Comparison of ENCODE assay signal across 9 cellular contexts in genomic region chr17:61452301-61453290, GRCh38. TPM values are rescaled to one million over a fixed set of nuclear protein-coding genes. Genes with fewer than 3 reads are reported as not detected.
A peak's percentile ranks its signal among the peaks of the same experiment; 100 is the strongest.
DNase-seq lines count a peak whose midpoint lies in the region; ATAC-seq and TF ChIP-seq lines count a peak whose summit lies in the region.
"Had no signal": no experiment of that assay in that cellular context is flagged by ENCODE, and none has a peak within 500 bp of the region (broad histone marks: within the 10 kb centered on the region; RNA-seq: fewer than 3 reads in every experiment).

TSS of gene TBX4 (plus strand) at chr17:61452422. CDS start at chr17:61456491, 4,069 bp downstream.

- H4K5ac ChIP-seq in H9 (ENCODE audit: insufficient read length, low read depth, low read length): no peak within 1 kb of the TSS

- no peak within 1 kb of the TSS for H3K56ac ChIP-seq in H9 (ENCODE audit: insufficient read length, low read depth, low read length)

- no peak within 1 kb of the TSS for H4K91ac ChIP-seq in H9 (ENCODE audit: insufficient read length, low read depth, low read length)

- H3K18ac ChIP-seq in H9 (ENCODE audit: insufficient read length, low read depth, low read length): no peak within 1 kb of the TSS

- H3K23me2 ChIP-seq in H9 (ENCODE audit: insufficient read length, low read depth, low read length, poor library complexity, severe bottlenecking): peaks cover 13% of the 10 kb centered on the region

- no peak within 1 kb of the TSS for H3K9ac ChIP-seq in H9 (ENCODE audit: extremely low read depth, insufficient read length, low read length)
- no peak within 1 kb of the TSS for H3K9ac ChIP-seq in endodermal cell (ENCODE audit: extremely low read depth, low read length, poor library complexity, severe bottlenecking)

- H3K36me3 ChIP-seq in ACC112 (ENCODE audit: insufficient read depth, low read length) (no peaks in the 10 kb centered on the region), endodermal cell (ENCODE audit: control insufficient read depth, insufficient read depth, low read length) (no peaks in the 10 kb centered on the region)

- peak; percentile 76 for DNase-seq in H9
- DNase-seq in endodermal cell: peak; percentile 84
- DNase-seq in nephron progenitor cell: peak; percentile 58
- DNase-seq in NCI-H1417 treated with DMSO at 0.1 percent for 48 hours (lab: John Stamatoyannopoulos, UW): no peak
- no peak for DNase-seq in HUDEP-2 (lab: John Stamatoyannopoulos, UW; ENCODE audit: unreplicated experiment in 76 of 76)
- DNase-seq: activated CD4-positive, alpha-beta T cell treated with anti-CD3 and anti-CD28 coated beads, Interleukin-2, amount 50 U/mL, for 1 hour had no signal

- no peaks in the 10 kb centered on the region for H3K79me2 ChIP-seq in ACC112 (ENCODE audit: control insufficient read depth, insufficient read depth, low read length, unreplicated experiment)
- no peaks in the 10 kb centered on the region for H3K79me2 ChIP-seq in H9 (ENCODE audit: insufficient read depth, low read length)

- H4K8ac ChIP-seq in H9 (replicated peaks; ENCODE audit: insufficient read length, low read depth, low read length): no peak within 1 kb of the TSS

- H3K4me1 Mint-ChIP-seq in H9 (peaks cover 17 to 35% of the 10 kb centered on the region in 2 experiments), endodermal cell (peaks cover 14% of the 10 kb centered on the region), nephron progenitor cell (peaks cover 41% of the 10 kb centered on the region)

- H3T11ph ChIP-seq in H9 (ENCODE audit: low read length): no peak within 1 kb of the TSS

- H2BK20ac ChIP-seq in H9 (ENCODE audit: low read depth, low read length, poor library complexity, severe bottlenecking): no peak within 1 kb of the TSS

- H2AFZ ChIP-seq in ACC112 (ENCODE audit: low read length, unreplicated experiment) (peak within 1 kb of the TSS; percentile 50), H9 (ENCODE audit: low read length) (no peak within 1 kb of the TSS)

- H3K4me3 ChIP-seq in ACC112 (ENCODE audit: low read depth, low read length) (peak within 1 kb of the TSS; percentile 70), endodermal cell (ENCODE audit: low read length) (peak within 1 kb of the TSS; percentile 35)

- H2BK15ac ChIP-seq in H9 (ENCODE audit: low read depth, low read length): no peak within 1 kb of the TSS

- H3K27ac Mint-ChIP-seq in H9 (no peak within 1 kb of the TSS), endodermal cell (no peak within 1 kb of the TSS), nephron progenitor cell (no peak within 1 kb of the TSS)

- H3K27ac ChIP-seq in ACC112 (ENCODE audit: low read depth, low read length) (no peak within 1 kb of the TSS), H9 (ENCODE audit: insufficient read length, low read depth, low read length) (no peak within 1 kb of the TSS), endodermal cell (ENCODE audit: low read depth, low read length) (no peak within 1 kb of the TSS)

- no peak within 1 kb of the TSS for H2AK5ac ChIP-seq in H9 (ENCODE audit: insufficient read length, low read length)

- H2BK12ac ChIP-seq in H9 (ENCODE audit: insufficient read length, low read depth, low read length): no peak within 1 kb of the TSS

- no peaks in the 10 kb centered on the region for H3K4me1 ChIP-seq in ACC112 (ENCODE audit: control insufficient read depth, insufficient read depth, low read length, unreplicated experiment)
- no peaks in the 10 kb centered on the region for H3K4me1 ChIP-seq in H9 (ENCODE audit: insufficient read depth, low read length)
- H3K4me1 ChIP-seq in endodermal cell (ENCODE audit: control insufficient read depth, insufficient read depth, low read length): peaks cover 4% of the 10 kb centered on the region

- H3K27me3 ChIP-seq in ACC112 (ENCODE audit: insufficient read depth, low read length) (peaks cover 74% of the 10 kb centered on the region), H9 (ENCODE audit: insufficient read depth, low read length) (peaks cover 73% of the 10 kb centered on the region), endodermal cell (ENCODE audit: control insufficient read depth, insufficient read depth, low read length, poor library complexity, severe bottlenecking) (peaks cover 96% of the 10 kb centered on the region)

- H3K79me1 ChIP-seq in H9 (ENCODE audit: insufficient read depth, low read depth, low read length, poor library complexity, severe bottlenecking): no peaks in the 10 kb centered on the region

- H3K23ac ChIP-seq in H9 (ENCODE audit: insufficient read length, low read depth, low read length): no peak within 1 kb of the TSS

- no peak within 1 kb of the TSS for H2BK5ac ChIP-seq in H9 (ENCODE audit: insufficient read length, low read length)

- no peak within 1 kb of the TSS for H3K4ac ChIP-seq in H9 (ENCODE audit: low read depth, low read length)

- H3K36me3 Mint-ChIP-seq in H9 (ENCODE audit: insufficient read depth in 1 of 3, low read depth in 3 of 3) (peaks cover 0 to 2% (median 0%) of the 10 kb centered on the region in 3 experiments; a peak in 1 of 7 replicates), endodermal cell (ENCODE audit: low read depth) (no peaks in the 10 kb centered on the region), nephron progenitor cell (ENCODE audit: low read depth) (no peaks in the 10 kb centered on the region)

- no CpG with 5 or more reads among the region's 59 CpGs for WGBS in H9 (ENCODE audit: extremely low coverage, insufficient read length, low lambda C conversion rate)
- 2% methylated on average over 31 to 53 of the region's 59 CpGs for WGBS in endodermal cell (ENCODE audit: insufficient coverage in 1 of 2, insufficient read length in 1 of 2), 2 experiments

- no peaks in the 10 kb centered on the region for H4K20me1 ChIP-seq in H9 (ENCODE audit: control insufficient read depth, insufficient read depth, insufficient read length)

- H3K4me3 Mint-ChIP-seq in H9 (peak within 1 kb of the TSS; percentile 53 to 80), endodermal cell (peak within 1 kb of the TSS; percentile 49), nephron progenitor cell (peak within 1 kb of the TSS; percentile 69)

- H3K9me3 Mint-ChIP-seq in H9: peaks cover 7% of the 10 kb centered on the region in 2 experiments; a peak in 4 of 5 replicates
- no peaks in the 10 kb centered on the region for H3K9me3 Mint-ChIP-seq in endodermal cell
- H3K9me3 Mint-ChIP-seq in nephron progenitor cell: no peaks in the 10 kb centered on the region

- no peaks in the 10 kb centered on the region for H3K9me3 ChIP-seq in H9 (ENCODE audit: control insufficient read depth, low read depth, low read length)
- no peaks in the 10 kb centered on the region for H3K9me3 ChIP-seq in endodermal cell (ENCODE audit: control insufficient read depth, low read length)

- H3K27me3 Mint-ChIP-seq in H9 (ENCODE audit: low read depth) (peaks cover 98% of the 10 kb centered on the region), endodermal cell (ENCODE audit: insufficient read depth) (peaks cover 96% of the 10 kb centered on the region), nephron progenitor cell (ENCODE audit: low read depth, poor library complexity) (peaks cover 90% of the 10 kb centered on the region)

- TF ChIP-seq CTCF in H9 (conservative IDR thresholded peaks at IDR 0.05): no peak
- no peak for TF ChIP-seq CTCF in endodermal cell (conservative IDR thresholded peaks at IDR 0.05)
- no peak for TF ChIP-seq CTCF in nephron progenitor cell (IDR thresholded peaks at IDR 0.05)

- H2BK120ac ChIP-seq in H9 (ENCODE audit: low read depth, low read length, poor library complexity, severe bottlenecking): no peak within 1 kb of the TSS

- no peak for ATAC-seq in HG03097 (IDR thresholded peaks at IDR 0.05; ENCODE audit: low FRiP score, unreplicated experiment)
- no peak for ATAC-seq in HG03135 (IDR thresholded peaks at IDR 0.05; ENCODE audit: unreplicated experiment)

- no peak within 1 kb of the TSS for H3K14ac ChIP-seq in H9 (ENCODE audit: insufficient read depth, low read length)

- H3K4me2 ChIP-seq in H9 (ENCODE audit: insufficient read depth, insufficient read length, low read length): peak within 1 kb of the TSS; percentile 29

RNA-seq across cellular contexts. Expression of gene TBX4, which starts in this region (rescaled TPM):
- total RNA-seq in H9 (2021): not detected in 2 replicates
- not detected for total RNA-seq in endodermal cell
- 1.5 TPM for polyA plus RNA-seq in endodermal cell (2013, experiment 1 of 2)
- 1.4 TPM for polyA plus RNA-seq in endodermal cell (2013, experiment 2 of 2)

Comparison
In these comparisons a context has a peak if more than half of its experiments do, and no peak if none do; other contexts are left out.
1. Peak in DNase-seq and H3K4me2 ChIP-seq in H9; RNA of the gene not detected or under 1 TPM.
2. DNase-seq: peak in endodermal cell (single experiment) and nephron progenitor cell (single experiment); none in NCI-H1417 treated with DMSO at 0.1 percent for 48 hours (single experiment) and HUDEP-2 (0 of 76).
3. Peak in every context shown above with its lines, with median percentiles within 50 percentile points of each other: H3K4me3 Mint-ChIP-seq.